ENCODE assay signal across 19 cellular contexts in genomic region chr16:85140455-85141012, GRCh38. TPM values are rescaled to one million over a fixed set of nuclear protein-coding genes. Genes with fewer than 3 reads are reported as not detected.
DNase-seq lines count a peak whose midpoint lies in the region; ATAC-seq and TF ChIP-seq lines count a peak whose summit lies in the region.
"Had no signal": no experiment of that assay in that cellular context is flagged by ENCODE, and none has a peak within 500 bp of the region (broad histone marks: within the 10 kb centered on the region; RNA-seq: fewer than 3 reads in every experiment).

No MANE protein-coding gene starts in this region.

- H3K9ac ChIP-seq in BLaER1 treated with 17β-estradiol and CSF1 and Interleukin-3, amounts not matched to agents 10 nM and 100 nM, result peak overlapping the region in 2 of 11 experiments; percentile 21 to 30; a peak in 1 of 22 replicates
- H3K9ac ChIP-seq: BLaER1 had no signal

- H3K4me3 ChIP-seq in BLaER1 treated with 17β-estradiol and CSF1 and Interleukin-3, amounts not matched to agents 10 nM and 100 nM, result no peak overlapping the region
- no peak overlapping the region for H3K4me3 ChIP-seq in hepatocyte
- no peak overlapping the region for H3K4me3 ChIP-seq in osteoblast (ENCODE audit: insufficient read depth, low read length)
- no peak overlapping the region for H3K4me3 ChIP-seq in upper lobe of right lung
- H3K4me3 ChIP-seq: BLaER1 had no signal

- H2AFZ ChIP-seq in hepatocyte (no peak overlapping the region), osteoblast (ENCODE audit: low read length) (peak overlapping the region; percentile 22)

- H3K9me2 ChIP-seq in hepatocyte (replicated peaks; ENCODE audit: insufficient read depth), result no peaks in the 10 kb centered on the region

- H3K4me2 ChIP-seq in BLaER1 treated with 17β-estradiol and CSF1 and Interleukin-3, amounts not matched to agents 10 nM and 100 nM, result peak overlapping the region in 9 of 11 experiments; percentile 1 to 81 (median 47); a peak in 12 of 22 replicates
- H3K4me2 ChIP-seq in hepatocyte, result peak overlapping the region; percentile 8
- peak overlapping the region; percentile 30 for H3K4me2 ChIP-seq in osteoblast (ENCODE audit: insufficient read depth, low read length)
- H3K4me2 ChIP-seq: BLaER1 had no signal

- no peaks in the 10 kb centered on the region for H3K79me2 ChIP-seq in hepatocyte
- H3K79me2 ChIP-seq in osteoblast (ENCODE audit: insufficient read depth, low read length), result no peaks in the 10 kb centered on the region

- TF ChIP-seq CTCF in RWPE1 (conservative IDR thresholded peaks at IDR 0.05; ENCODE audit: low read depth), result no peak
- TF ChIP-seq CTCF in hepatocyte (IDR thresholded peaks at IDR 0.05; ENCODE audit: poor library complexity), result no peak
- no peak for TF ChIP-seq CTCF in osteoblast (IDR thresholded peaks at IDR 0.05; ENCODE audit: extremely low read depth, low read depth, low read length)
- no peak for TF ChIP-seq CTCF in upper lobe of right lung (IDR thresholded peaks at IDR 0.05)

- POLR2A ChIA-PET in RWPE1 (lab: Yijun Ruan, JAX; ENCODE audit: low non-redundant PET), result no interaction called here

- H3K27ac ChIP-seq in BLaER1 treated with 17β-estradiol and CSF1 and Interleukin-3, amounts not matched to agents 10 nM and 100 nM, result no peak overlapping the region
- H3K27ac ChIP-seq in RWPE1 (peak overlapping the region; percentile 15; the same call in 1 of the 2 replicates), hepatocyte (no peak overlapping the region), osteoblast (ENCODE audit: low read depth, low read length) (no peak overlapping the region), upper lobe of right lung (no peak overlapping the region)
- H3K27ac ChIP-seq: BLaER1, C4-2B had no signal

- no peaks in the 10 kb centered on the region for H3K36me3 ChIP-seq in BLaER1 treated with 17β-estradiol and CSF1 and Interleukin-3, amounts not matched to agents 10 nM and 100 nM
- H3K36me3 ChIP-seq in hepatocyte (replicated peaks; ENCODE audit: insufficient read depth, low read depth), result no peaks in the 10 kb centered on the region
- H3K36me3 ChIP-seq in osteoblast (ENCODE audit: insufficient read depth, low read length), result no peaks in the 10 kb centered on the region
- no peaks in the 10 kb centered on the region for H3K36me3 ChIP-seq in upper lobe of right lung
- H3K36me3 ChIP-seq: BE2C, BLaER1 had no signal

- WGBS in hepatocyte (ENCODE audit: low lambda C conversion rate, missing lambda C conversion rate), result 86% methylated on average over 12 of the region's 12 CpGs

- H4K20me1 ChIP-seq in BLaER1 treated with 17β-estradiol and CSF1 and Interleukin-3, amounts not matched to agents 10 nM and 100 nM, result no peaks in the 10 kb centered on the region; a peak in 1 of 22 replicates
- H4K20me1 ChIP-seq in hepatocyte (ENCODE audit: insufficient read depth, poor library complexity, severe bottlenecking) (no peaks in the 10 kb centered on the region), osteoblast (ENCODE audit: insufficient read depth, low read length) (no peaks in the 10 kb centered on the region)
- H4K20me1 ChIP-seq: BLaER1 had no signal

- peaks cover 29 to 49% (median 40%) of the 10 kb centered on the region in 10 experiments for H3K4me1 ChIP-seq in BLaER1 treated with 17β-estradiol and CSF1 and Interleukin-3, amounts not matched to agents 10 nM and 100 nM
- H3K4me1 ChIP-seq in hepatocyte (ENCODE audit: insufficient read depth) (peaks cover 37% of the 10 kb centered on the region), osteoblast (ENCODE audit: insufficient read depth, low read length) (peaks cover 26% of the 10 kb centered on the region), upper lobe of right lung (peaks cover 22% of the 10 kb centered on the region)

- no peak for ATAC-seq in upper lobe of right lung
- no peak for ATAC-seq in HG02642 (IDR thresholded peaks at IDR 0.05; ENCODE audit: poor library complexity, unreplicated experiment)
- ATAC-seq: CD8-positive, alpha-beta T cell had no signal

- DNase-seq in RWPE1 (ENCODE audit: low spot score) (no peak), hepatocyte (ENCODE audit: low spot score) (no peak), osteoblast (ENCODE audit: insufficient read length, low spot score, missing footprints) (no peak), upper lobe of right lung (no peak), NCI-H2227 (lab: John Stamatoyannopoulos, UW; ENCODE audit: unreplicated experiment) (no peak)
- DNase-seq: 8988T; ACHN; BE2C; Caco-2; Calu3; CD4-positive, alpha-beta T cell; DMS79 treated with DMSO at 0.1 percent for 48 hours; GF-D8 had no signal

- intact Hi-C loops in upper lobe of right lung (cut with DNase I), result no loop called here

- CTCF ChIA-PET in RWPE1 (lab: Yijun Ruan, JAX), result interaction anchor here (0.6 to 1.4 kb wide), 2 partner anchors 26 to 259 kb away, joined by 3 read pairs; no protein-coding TSS in a partner anchor

- H3K27me3 ChIP-seq in BLaER1 treated with 17β-estradiol and CSF1 and Interleukin-3, amounts not matched to agents 10 nM and 100 nM, result peaks cover 0 to 23% (median 12%) of the 10 kb centered on the region in 11 experiments; a peak in 19 of 22 replicates
- H3K27me3 ChIP-seq in hepatocyte (no peaks in the 10 kb centered on the region), osteoblast (ENCODE audit: insufficient read depth, low read length) (no peaks in the 10 kb centered on the region), upper lobe of right lung (no peaks in the 10 kb centered on the region)
- H3K27me3 ChIP-seq: BE2C had no signal

- H3K9me3 ChIP-seq in BLaER1 treated with 17β-estradiol and CSF1 and Interleukin-3, amounts not matched to agents 10 nM and 100 nM (replicated peaks in 1 of 11), result no peaks in the 10 kb centered on the region
- H3K9me3 ChIP-seq in hepatocyte (ENCODE audit: low read depth) (no peaks in the 10 kb centered on the region), osteoblast (ENCODE audit: low read depth, low read length) (no peaks in the 10 kb centered on the region), upper lobe of right lung (no peaks in the 10 kb centered on the region)
- H3K9me3 ChIP-seq: BE2C, BLaER1, Caco-2 had no signal

RNA-seq across cellular contexts. Expression of gene CIBAR2, which starts 28.3 kb away (rescaled TPM):
- total RNA-seq in hepatocyte (0.13 TPM in 1 of 2 replicates, not detected in the other), osteoblast (under 0.01 TPM in 1 of 2 replicates, not detected in the other), upper lobe of right lung (not detected)
- polyA plus RNA-seq in hepatocyte, result not detected in 2 replicates
- total RNA-seq: A673; Caco-2; Calu3; CD4-positive, alpha-beta T cell; CD8-positive, alpha-beta T cell had no signal
